11 cellular contexts compared by ENCODE assay signal in genomic region chr14:91008759-91009409, GRCh38. TPM values are rescaled to one million over a fixed set of nuclear protein-coding genes. Genes with fewer than 3 reads are reported as not detected.
DNase-seq lines count a peak whose midpoint lies in the region; ATAC-seq and TF ChIP-seq lines count a peak whose summit lies in the region.
"Had no signal": no experiment of that assay in that cellular context is flagged by ENCODE, and none has a peak within 500 bp of the region (broad histone marks: within the 10 kb centered on the region; RNA-seq: fewer than 3 reads in every experiment).

No MANE protein-coding gene starts in this region.

- TF ChIP-seq POLR2A in esophagus muscularis mucosa (IDR thresholded peaks at IDR 0.05; ENCODE audit: low read depth) (no peak), upper lobe of left lung (IDR thresholded peaks at IDR 0.05) (no peak)

- TF ChIP-seq EP300 in esophagus muscularis mucosa (IDR thresholded peaks at IDR 0.05) (no peak), upper lobe of left lung (IDR thresholded peaks at IDR 0.05) (peak in 1 of 4 donors; percentile 31)

- peaks cover 7% of the 10 kb centered on the region for H3K4me1 Mint-ChIP-seq in MCF 10A (ENCODE audit: insufficient read depth, unreplicated experiment)
- peaks cover 28 to 41% (median 36%) of the 10 kb centered on the region in 3 donors for H3K4me1 Mint-ChIP-seq in IgD-negative memory B cell
- peaks cover 45% of the 10 kb centered on the region for H3K4me1 Mint-ChIP-seq in CD4-positive, alpha-beta T cell (ENCODE audit: low read depth)

- BruUV-seq in MCF 10A (replicated peaks; lab: Mats Ljungman, UMichigan), result no TSS peak
- BruUV-seq in mammary epithelial cell (replicated peaks; lab: Mats Ljungman, UMichigan), result no TSS peak

- CTCF ChIA-PET in MCF 10A (lab: Yijun Ruan, JAX) (interaction anchor here (0.5 to 2.0 kb wide), 3 partner anchors 19 to 1746 kb away, joined by 3 to 8 read pairs (median 3); no protein-coding TSS in a partner anchor), mammary epithelial cell (lab: Charles Lee; ENCODE audit: low non-redundant PET) (no interaction called here)
- CTCF ChIA-PET in CD4-positive, alpha-beta T cell (lab: Charles Lee), result interaction anchor here (0.6 kb wide), 1 partner anchor 14 kb away, joined by 4 read pairs; no protein-coding TSS in a partner anchor

- DNase-seq in MCF 10A (ENCODE audit: unreplicated experiment) (peak; percentile 32), mammary epithelial cell (no peak), esophagus muscularis mucosa (ENCODE audit: extremely low spot score) (no peak), upper lobe of left lung (peak in 1 of 2 donors; percentile 65), mesenteric fat pad (ENCODE audit: low spot score) (no peak)
- no peak for DNase-seq in stimulated activated CD4-positive, alpha-beta T cell treated with anti-CD3 and anti-CD28 coated beads, Interleukin-15, amount 100 ng/mL, for 24 hours
- DNase-seq in CD4-positive, alpha-beta T cell, result no peak
- DNase-seq: BE2C; NCI-H1436 treated with DMSO at 0.1 percent for 48 hours; stimulated activated CD4-positive, alpha-beta T cell treated with anti-CD3 and anti-CD28 coated beads, Interleukin-4, amount 100 ng/mL, for 24 hours had no signal

- H2AFZ ChIP-seq in mammary epithelial cell (ENCODE audit: low read depth, low read length), result no peak overlapping the region

- no peak overlapping the region for H3K4me2 ChIP-seq in mammary epithelial cell (ENCODE audit: insufficient read depth, low read depth, low read length)

- H3K27me3 Mint-ChIP-seq in MCF 10A (ENCODE audit: insufficient read depth, unreplicated experiment) (no peaks in the 10 kb centered on the region), IgD-negative memory B cell (no peaks in the 10 kb centered on the region)
- no peaks in the 10 kb centered on the region for H3K27me3 Mint-ChIP-seq in CD4-positive, alpha-beta T cell

- dilution Hi-C loops in mammary epithelial cell (cut with HindIII; ENCODE audit: low sequenced_read_pairs), result no loop called here

- H3K9me3 Mint-ChIP-seq in MCF 10A (ENCODE audit: unreplicated experiment), result no peaks in the 10 kb centered on the region
- peaks cover 0 to 4% (median 0%) of the 10 kb centered on the region in 3 donors for H3K9me3 Mint-ChIP-seq in IgD-negative memory B cell
- no peaks in the 10 kb centered on the region for H3K9me3 Mint-ChIP-seq in CD4-positive, alpha-beta T cell

- no peaks in the 10 kb centered on the region for H4K20me1 ChIP-seq in mammary epithelial cell (ENCODE audit: insufficient read depth, low read length)

- H3K27ac ChIP-seq in mammary epithelial cell (ENCODE audit: insufficient read depth, low read depth, low read length) (no peak overlapping the region), esophagus muscularis mucosa (replicated peaks in 1 of 4) (peak overlapping the region; percentile 10 to 54 (median 46)), upper lobe of left lung (peak overlapping the region; percentile 44 to 56 (median 52))
- H3K27ac ChIP-seq in CD4-positive, alpha-beta T cell (ENCODE audit: low read depth, low read length), result no peak overlapping the region

- no peak overlapping the region for H3K9ac ChIP-seq in mammary epithelial cell (ENCODE audit: insufficient read depth, low read length)

- intact Hi-C loops in MCF 10A (cut with micrococcal nuclease), result no loop called here
- intact Hi-C loops in mammary epithelial cell (cut with micrococcal nuclease), result loop anchor here (5.0 kb wide), 1 partner anchor 53 kb away; the partner anchor contains the start of gene RPS6KA5
- intact Hi-C loops in esophagus muscularis mucosa (cut with DNase I), result no loop called here
- intact Hi-C loops in CD4-positive, alpha-beta T cell (cut with DNase I, micrococcal nuclease), result no loop called here

- H3K36me3 ChIP-seq in mammary epithelial cell (ENCODE audit: insufficient read depth, low read length), result no peaks in the 10 kb centered on the region
- no peaks in the 10 kb centered on the region for H3K36me3 ChIP-seq in esophagus muscularis mucosa
- H3K36me3 ChIP-seq in upper lobe of left lung, result no peaks in the 10 kb centered on the region
- H3K36me3 ChIP-seq: BE2C had no signal

- H3K9me3 ChIP-seq in mammary epithelial cell (replicated peaks; ENCODE audit: insufficient read depth, low read length) (no peaks in the 10 kb centered on the region), esophagus muscularis mucosa (no peaks in the 10 kb centered on the region), upper lobe of left lung (no peaks in the 10 kb centered on the region)
- no peaks in the 10 kb centered on the region for H3K9me3 ChIP-seq in CD4-positive, alpha-beta T cell (ENCODE audit: control insufficient read depth, low read length)
- H3K9me3 ChIP-seq: BE2C had no signal

- in situ Hi-C loops in mammary epithelial cell (cut with MboI; ENCODE audit: low sequenced_read_pairs in 2 of 2), result no loop called here

- 85% methylated on average over 2 of the region's 2 CpGs for WGBS in mammary epithelial cell (ENCODE audit: low coverage, missing lambda C conversion rate)
- 72% methylated on average over 2 of the region's 2 CpGs for WGBS in esophagus muscularis mucosa
- WGBS in upper lobe of left lung, 2 donors, result 70% methylated on average over 2 of the region's 2 CpGs

- no peaks in the 10 kb centered on the region for H3K79me2 ChIP-seq in mammary epithelial cell (ENCODE audit: insufficient read depth, low read length)

- no peaks in the 10 kb centered on the region for H3K27me3 ChIP-seq in mammary epithelial cell (ENCODE audit: insufficient read depth, low read length)
- H3K27me3 ChIP-seq in esophagus muscularis mucosa, result no peaks in the 10 kb centered on the region
- no peaks in the 10 kb centered on the region for H3K27me3 ChIP-seq in upper lobe of left lung
- no peaks in the 10 kb centered on the region for H3K27me3 ChIP-seq in CD4-positive, alpha-beta T cell (ENCODE audit: control insufficient read depth, insufficient read depth, low read length)
- H3K27me3 ChIP-seq: BE2C had no signal

- H3K36me3 Mint-ChIP-seq in MCF 10A (ENCODE audit: insufficient read depth, unreplicated experiment), result no peaks in the 10 kb centered on the region
- peaks cover 1% of the 10 kb centered on the region for H3K36me3 Mint-ChIP-seq in IgD-negative memory B cell
- H3K36me3 Mint-ChIP-seq in CD4-positive, alpha-beta T cell (ENCODE audit: low read depth), result no peaks in the 10 kb centered on the region

- peak; percentile 72 to 91 for ATAC-seq in upper lobe of left lung (ENCODE audit: low FRiP score in 2 of 2)
- ATAC-seq in CD4-positive, alpha-beta T cell (ENCODE audit: poor library complexity), result no peak

- TF ChIP-seq CTCF in MCF 10A (IDR thresholded peaks at IDR 0.05; ENCODE audit: unreplicated experiment) (no peak), mammary epithelial cell (conservative IDR thresholded peaks at IDR 0.05 in 1 of 2, IDR thresholded peaks at IDR 0.05 in 1 of 2; ENCODE audit: extremely low read depth in 1 of 2, insufficient read depth in 1 of 2, low read depth in 1 of 2, low read length in 2 of 2) (no peak), esophagus muscularis mucosa (IDR thresholded peaks at IDR 0.05) (no peak), upper lobe of left lung (IDR thresholded peaks at IDR 0.05) (no peak)
- no peak for TF ChIP-seq CTCF in CD4-positive, alpha-beta T cell (IDR thresholded peaks at IDR 0.05)

- H3K4me3 ChIP-seq in mammary epithelial cell (replicated peaks in 1 of 3; ENCODE audit: insufficient read depth in 1 of 3, low read depth in 2 of 3, low read length in 3 of 3), result no peak overlapping the region
- no peak overlapping the region for H3K4me3 ChIP-seq in esophagus muscularis mucosa
- no peak overlapping the region for H3K4me3 ChIP-seq in upper lobe of left lung

- no peak overlapping the region for H3K27ac Mint-ChIP-seq in MCF 10A (ENCODE audit: low read depth, unreplicated experiment)
- peak overlapping the region; percentile 54 to 80 (median 71) for H3K27ac Mint-ChIP-seq in IgD-negative memory B cell
- H3K27ac Mint-ChIP-seq in CD4-positive, alpha-beta T cell, result no peak overlapping the region

- H3K4me1 ChIP-seq in mammary epithelial cell (ENCODE audit: insufficient read depth, low read length) (peaks cover 8% of the 10 kb centered on the region), esophagus muscularis mucosa (peaks cover 0 to 94% (median 82%) of the 10 kb centered on the region in 4 donors), upper lobe of left lung (peaks cover 0 to 12% (median 10%) of the 10 kb centered on the region in 4 donors)
- H3K4me1 ChIP-seq: BE2C had no signal

- H3K4me3 Mint-ChIP-seq in MCF 10A (ENCODE audit: unreplicated experiment), result no peak overlapping the region
- peak overlapping the region in 3 of 4 donors; percentile 59 to 89 (median 79) for H3K4me3 Mint-ChIP-seq in IgD-negative memory B cell
- no peak overlapping the region for H3K4me3 Mint-ChIP-seq in CD4-positive, alpha-beta T cell

- POLR2A ChIA-PET in MCF 10A (lab: Yijun Ruan, JAX), result interaction anchor here (0.6 to 1.5 kb wide), 3 partner anchors 21 to 140 kb away, joined by 3 read pairs; no protein-coding TSS in a partner anchor
- POLR2A ChIA-PET in CD4-positive, alpha-beta T cell (lab: Charles Lee), result interaction anchor here (2.2 kb wide), 1 partner anchor 105 kb away, joined by 8 read pairs; the partner anchor contains the start of gene DGLUCY

RNA-seq across cellular contexts. Expression of gene RPS6KA5, which starts 51.6 kb away (rescaled TPM):
- 1.3 and 2.2 TPM in 2 replicates for total RNA-seq in MCF 10A (2022)
- total RNA-seq in mammary epithelial cell, result 10 to 100 TPM in 1 of 2 donors, 1 to 10 TPM in 1; 4.8 to 10.9 TPM
- 3.1 TPM for polyA plus RNA-seq in mammary epithelial cell
- 1.4 TPM for polyA minus RNA-seq in mammary epithelial cell
- 19.0 TPM for polyA plus RNA-seq in IgD-negative memory B cell
- total RNA-seq in esophagus muscularis mucosa, result 10 to 100 TPM; 30.8 to 40.6 (median 35.0) TPM
- total RNA-seq in upper lobe of left lung, result 10 to 100 TPM in 3 of 6 donors, 1 to 10 TPM in 3; 4.3 to 17.8 (median 10.2) TPM
- 3.2 TPM for total RNA-seq in mesenteric fat pad
- 10 to 100 TPM; 28.0 to 29.8 TPM for total RNA-seq in CD4-positive, alpha-beta T cell

Comparison
In these comparisons a context has a peak if more than half of its experiments do, and no peak if none do; other contexts are left out.
1. H3K27ac Mint-ChIP-seq: peak in IgD-negative memory B cell (3 of 3); none in MCF 10A (single experiment) and CD4-positive, alpha-beta T cell (single experiment).
2. H3K4me3 Mint-ChIP-seq: peak in IgD-negative memory B cell (3 of 4); none in MCF 10A (single experiment) and CD4-positive, alpha-beta T cell (single experiment).
3. H3K27ac ChIP-seq: peak in esophagus muscularis mucosa (4 of 4) and upper lobe of left lung (4 of 4); none in mammary epithelial cell (single experiment) and CD4-positive, alpha-beta T cell (single experiment).